Comparison of ENCODE assay signal across 15 cellular contexts in genomic region chr3:155895379-155895900, GRCh38. TPM values are rescaled to one million over a fixed set of nuclear protein-coding genes. Genes with fewer than 3 reads are reported as not detected.
DNase-seq lines count a peak whose midpoint lies in the region; ATAC-seq and TF ChIP-seq lines count a peak whose summit lies in the region.
"Had no signal": no experiment of that assay in that cellular context is flagged by ENCODE, and none has a peak within 500 bp of the region (broad histone marks: within the 10 kb centered on the region; RNA-seq: fewer than 3 reads in every experiment).

No MANE protein-coding gene starts in this region.

- H3K9me3 ChIP-seq in WERI-Rb-1 (ENCODE audit: severe bottlenecking): no peaks in the 10 kb centered on the region
- H3K9me3 ChIP-seq: HAP-1 had no signal

- TF ChIP-seq CTCF in WERI-Rb-1 (IDR thresholded peaks at IDR 0.05; ENCODE audit: low read depth, low read length) (no peak), foreskin keratinocyte (conservative IDR thresholded peaks at IDR 0.05) (no peak)

- H3K4me3 ChIP-seq in WERI-Rb-1 (ENCODE audit: low read depth, low read length): no peak overlapping the region
- H3K4me3 ChIP-seq: HAP-1 had no signal

- H3K27ac ChIP-seq in WERI-Rb-1: no peak overlapping the region
- no peak overlapping the region for H3K27ac ChIP-seq in foreskin keratinocyte

- peak; percentile 48 for DNase-seq in D341Med (ENCODE audit: low spot score)
- peak; percentile 9 for DNase-seq in NCI-H524 treated with DMSO at 0.1 percent for 48 hours (lab: John Stamatoyannopoulos, UW)
- DNase-seq in WERI-Rb-1: peak; percentile 87
- DNase-seq in NCI-H345 treated with DMSO at 0.1 percent for 48 hours (lab: John Stamatoyannopoulos, UW; ENCODE audit: unreplicated experiment): no peak
- no peak for DNase-seq in foreskin keratinocyte
- DNase-seq: C1 segment of cervical spinal cord; Calu3; CD4-positive, alpha-beta memory T cell; COR-L47; DMS153; DND-41; GOT3; HFFc6 had no signal

- H3K27me3 ChIP-seq in WERI-Rb-1 (ENCODE audit: insufficient read depth, low read depth, severe bottlenecking) (no peaks in the 10 kb centered on the region), foreskin keratinocyte (no peaks in the 10 kb centered on the region)

- H3K4me1 ChIP-seq in foreskin keratinocyte: no peaks in the 10 kb centered on the region

- ATAC-seq in HG03469 (IDR thresholded peaks at IDR 0.05; ENCODE audit: unreplicated experiment): no peak
- ATAC-seq in foreskin keratinocyte: no peak

- H3K36me3 ChIP-seq in WERI-Rb-1: peaks cover 53% of the 10 kb centered on the region

RNA-seq across cellular contexts. Expression of gene GMPS, which starts 25.0 kb away (rescaled TPM):
- 82.7 and 97.1 TPM in 2 replicates for total RNA-seq in foreskin keratinocyte
- 54.3 and 71.0 TPM in 2 replicates for polyA plus RNA-seq in foreskin keratinocyte

RNA-seq across cellular contexts. Expression of gene SLC33A1, which starts 41.2 kb away (rescaled TPM):
- 32.6 and 39.5 TPM in 2 replicates for total RNA-seq in foreskin keratinocyte
- 10.7 and 10.9 TPM in 2 replicates for polyA plus RNA-seq in foreskin keratinocyte

Comparison
In these comparisons a context has a peak if more than half of its experiments do, and no peak if none do; other contexts are left out.
1. DNase-seq: peak in D341Med (single experiment), NCI-H524 treated with DMSO at 0.1 percent for 48 hours (single experiment) and WERI-Rb-1 (single experiment); none in NCI-H345 treated with DMSO at 0.1 percent for 48 hours (single experiment) and foreskin keratinocyte (0 of 2).